Comparison of ENCODE assay signal across 8 cellular contexts in the genomic region with DNA sequence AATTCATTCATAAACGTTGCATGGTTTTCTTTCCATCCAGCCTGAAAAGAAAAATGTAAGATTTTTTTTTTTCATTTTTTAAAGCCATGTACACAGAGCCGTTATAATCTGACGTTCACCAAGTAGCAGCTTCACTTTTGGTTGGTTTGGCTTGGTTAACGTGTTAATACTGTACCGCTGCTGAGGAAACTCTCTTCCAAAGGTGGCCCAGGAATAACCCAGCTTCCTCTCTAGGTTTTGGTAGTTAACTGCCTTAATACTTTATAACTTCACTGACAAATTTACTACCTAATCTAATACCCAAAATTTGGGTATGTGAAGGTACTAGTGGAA. TPM values are rescaled to one million over a fixed set of nuclear protein-coding genes. Genes with fewer than 3 reads are reported as not detected.
DNase-seq lines count a peak whose midpoint lies in the region; FAIRE-seq and TF ChIP-seq lines count a peak whose summit lies in the region.

No MANE protein-coding gene starts in this region.

- peaks cover 0 to 5% (median 1%) of the 10 kb centered on the region in 7 donors for H3K9me3 Mint-ChIP-seq in CD14-positive monocyte
- peaks cover 9% of the 10 kb centered on the region for H3K9me3 Mint-ChIP-seq in endodermal cell
- H3K9me3 Mint-ChIP-seq in neural crest cell, result no peaks in the 10 kb centered on the region

- POLR2A ChIA-PET in OCI-LY7 (lab: Charles Lee), result interaction anchor here (0.7 to 3.1 kb wide), 4 partner anchors 30 to 384 kb away, joined by 3 to 24 read pairs (median 4); no protein-coding TSS in a partner anchor

- no peaks in the 10 kb centered on the region for H3K9me2 ChIP-seq in OCI-LY7 (ENCODE audit: insufficient read depth, low read length)

- H3K36me3 ChIP-seq in OCI-LY7 (ENCODE audit: insufficient read depth, low read length), result peaks cover 57% of the 10 kb centered on the region
- peaks cover 57% of the 10 kb centered on the region for H3K36me3 ChIP-seq in endodermal cell (ENCODE audit: control insufficient read depth, insufficient read depth, low read length)

- H3K4me3 ChIP-seq in OCI-LY7 (ENCODE audit: low read depth, low read length, poor library complexity, severe bottlenecking) (peak overlapping the region; percentile 85), endodermal cell (ENCODE audit: low read length) (peak overlapping the region; percentile 94)

- CTCF ChIA-PET in OCI-LY7 (lab: Charles Lee; ENCODE audit: unreplicated experiment), result no interaction called here

- H3K4me1 ChIP-seq in OCI-LY7 (ENCODE audit: insufficient read depth, low read length, poor library complexity, severe bottlenecking) (peaks cover 27% of the 10 kb centered on the region), endodermal cell (ENCODE audit: control insufficient read depth, insufficient read depth, low read length) (peaks cover 9% of the 10 kb centered on the region)

- H3K4me2 ChIP-seq in OCI-LY7 (ENCODE audit: low read length), result peak overlapping the region; percentile 86

- H3K36me3 Mint-ChIP-seq in CD14-positive monocyte (peaks cover 17 to 37% of the 10 kb centered on the region in 2 donors), endodermal cell (ENCODE audit: low read depth) (peaks cover 35% of the 10 kb centered on the region), neural crest cell (ENCODE audit: low read depth) (peaks cover 14% of the 10 kb centered on the region)

- peak overlapping the region; percentile 75; the same call in 1 of the 2 replicates for H2AFZ ChIP-seq in OCI-LY7 (ENCODE audit: low read length)

- intact Hi-C loops in CD14-positive monocyte (cut with micrococcal nuclease), result loop anchor here (5.0 to 10.0 kb wide), 4 partner anchors 271 to 561 kb away; a partner anchor contains a TSS
- intact Hi-C loops in OCI-LY7 (cut with micrococcal nuclease; ENCODE audit: unreplicated experiment), result loop anchor here (5.0 kb wide), 1 partner anchor 1001 kb away; a partner anchor contains a TSS

- H3K27me3 Mint-ChIP-seq in CD14-positive monocyte (ENCODE audit: low read depth in 3 of 3) (no peaks in the 10 kb centered on the region), endodermal cell (ENCODE audit: insufficient read depth) (no peaks in the 10 kb centered on the region), neural crest cell (ENCODE audit: low read depth) (peaks cover 2% of the 10 kb centered on the region)

- H3K4me1 Mint-ChIP-seq in CD14-positive monocyte, result peaks cover 36% of the 10 kb centered on the region
- peaks cover 26% of the 10 kb centered on the region for H3K4me1 Mint-ChIP-seq in endodermal cell
- H3K4me1 Mint-ChIP-seq in neural crest cell, result peaks cover 42% of the 10 kb centered on the region

- H3K4me3 Mint-ChIP-seq in CD14-positive monocyte (peak overlapping the region; percentile 86 to 90), endodermal cell (peak overlapping the region; percentile 78), neural crest cell (peak overlapping the region; percentile 97)

- H3K27ac ChIP-seq in OCI-LY7 (ENCODE audit: low read depth, low read length, poor library complexity, severe bottlenecking) (peak overlapping the region; percentile 80), endodermal cell (ENCODE audit: low read depth, low read length) (peak overlapping the region; percentile 45)

- no peaks in the 10 kb centered on the region for H4K20me1 ChIP-seq in OCI-LY7 (ENCODE audit: insufficient read depth, low read length)

- no peak for FAIRE-seq in HTR-8/SVneo (lab: Jason Lieb, UNC)

- 44 to 48% methylated on average over 2 to 5 of the region's 5 CpGs for WGBS in endodermal cell (ENCODE audit: insufficient coverage in 1 of 2, insufficient read length in 1 of 2), 2 experiments

- peak overlapping the region; percentile 89 to 96 (median 92) for H3K27ac Mint-ChIP-seq in CD14-positive monocyte
- H3K27ac Mint-ChIP-seq in endodermal cell, result peak overlapping the region; percentile 78
- peak overlapping the region; percentile 43 for H3K27ac Mint-ChIP-seq in neural crest cell (ENCODE audit: unreplicated experiment)

- TF ChIP-seq CTCF in CD14-positive monocyte (IDR thresholded peaks at IDR 0.05), result no peak
- no peak for TF ChIP-seq CTCF in OCI-LY7 (conservative IDR thresholded peaks at IDR 0.05; ENCODE audit: low read length)
- TF ChIP-seq CTCF in endodermal cell (conservative IDR thresholded peaks at IDR 0.05), result no peak
- no peak for TF ChIP-seq CTCF in neural crest cell (conservative IDR thresholded peaks at IDR 0.05)

- DNase-seq in CD14-positive monocyte (ENCODE audit: low spot score) (no peak), OCI-LY7 (ENCODE audit: low spot score) (no peak), endodermal cell (no peak), neural crest cell (ENCODE audit: low read depth, low spot score) (no peak), superior temporal gyrus (ENCODE audit: extremely low spot score) (no peak), HTR-8/SVneo (ENCODE audit: insufficient read length, low spot score) (no peak), nucleus accumbens (lab: John Stamatoyannopoulos, UW) (no peak)
- DNase-seq in activated CD8-positive, alpha-beta memory T cell treated with anti-CD3 and anti-CD28 coated beads for 24 hours, result no peak

- no TSS peak for BruUV-seq in OCI-LY7 (replicated peaks; lab: Mats Ljungman, UMichigan)

- peaks cover 17% of the 10 kb centered on the region; the same call in 1 of the 2 replicates for H3K79me2 ChIP-seq in OCI-LY7 (ENCODE audit: insufficient read depth, low read depth, low read length)

- H3K9ac ChIP-seq in endodermal cell (ENCODE audit: extremely low read depth, low read length, poor library complexity, severe bottlenecking), result peak overlapping the region; percentile 67

- H3K9me3 ChIP-seq in OCI-LY7 (ENCODE audit: low read length), result peaks cover 12% of the 10 kb centered on the region; the same call in 1 of the 2 replicates
- H3K9me3 ChIP-seq in endodermal cell (ENCODE audit: control insufficient read depth, low read length), result peaks cover 14% of the 10 kb centered on the region

- no peaks in the 10 kb centered on the region for H3K27me3 ChIP-seq in endodermal cell (ENCODE audit: control insufficient read depth, insufficient read depth, low read length, poor library complexity, severe bottlenecking)

RNA-seq across cellular contexts. Expression of a gene that starts 1.7 kb away (rescaled TPM):
- polyA plus RNA-seq in CD14-positive monocyte, result 10 to 100 TPM; 10.8 to 11.6 TPM
- 37.0 and 45.6 TPM in 2 replicates for total RNA-seq in OCI-LY7 (2014; rRNA removed; shearing (Covaris generic))
- total RNA-seq in OCI-LY7 (2022) (51.9 and 58.7 TPM in 2 replicates), endodermal cell (10 to 100 TPM; 42.4 to 62.1 TPM), neural crest cell (38.1 and 39.2 TPM in 2 replicates)
- polyA plus RNA-seq in endodermal cell (2013, experiment 1 of 2), result 24.9 TPM
- 22.4 TPM for polyA plus RNA-seq in endodermal cell (2013, experiment 2 of 2)
